In genomic region chr3:49998326-49998725, GRCh38 we compare ENCODE assay signal across 14 cellular contexts. TPM values are rescaled to one million over a fixed set of nuclear protein-coding genes. Genes with fewer than 3 reads are reported as not detected.
DNase-seq lines count a peak whose midpoint lies in the region; ATAC-seq, FAIRE-seq and TF ChIP-seq lines count a peak whose summit lies in the region.
"Had no signal": no experiment of that assay in that cellular context is flagged by ENCODE, and none has a peak within 500 bp of the region (broad histone marks: within the 10 kb centered on the region; RNA-seq: fewer than 3 reads in every experiment).

No MANE protein-coding gene starts in this region.

- intact Hi-C loops in PC-3 (cut with micrococcal nuclease) = no loop called here

- H3K36me3 Mint-ChIP-seq in progenitor cell of endocrine pancreas (ENCODE audit: insufficient read depth) (peaks cover 18% of the 10 kb centered on the region), neural progenitor cell (peaks cover 21% of the 10 kb centered on the region)

- H3K4me2 ChIP-seq in PC-3 (ENCODE audit: low read length) = 0 out of 2 replicates have a peak overlapping the region, but pooled peaks have one; percentile 7
- no peak overlapping the region for H3K4me2 ChIP-seq in neural progenitor cell

- no TSS peak for BruUV-seq in PC-3 (replicated peaks; lab: Mats Ljungman, UMichigan)

- H3K4me1 ChIP-seq in PC-3 (ENCODE audit: insufficient read depth, low read length) (peaks cover 11% of the 10 kb centered on the region), neural progenitor cell (peaks cover 2% of the 10 kb centered on the region)
- H3K4me1 ChIP-seq: pancreas had no signal

- ATAC-seq in PC-3 (peak; percentile 99), esophagus mucosa (peak; percentile 96), HG03175 (IDR thresholded peaks at IDR 0.05; ENCODE audit: unreplicated experiment) (no peak)
- ATAC-seq: left ventricle myocardium superior, pancreas had no signal

- H3K27ac Mint-ChIP-seq in progenitor cell of endocrine pancreas (peak overlapping the region; percentile 11), neural progenitor cell (no peak overlapping the region)
- H3K27ac Mint-ChIP-seq: activated naive CD8-positive, alpha-beta T cell had no signal

- POLR2A ChIA-PET in PC-3 (lab: Charles Lee; ENCODE audit: unreplicated experiment) = no interaction called here

- peaks cover 14% of the 10 kb centered on the region; the same call in 1 of the 2 replicates for H3K79me2 ChIP-seq in PC-3 (ENCODE audit: low read length)
- peaks cover 20% of the 10 kb centered on the region for H3K79me2 ChIP-seq in neural progenitor cell (ENCODE audit: low read depth)

- TF ChIP-seq CTCF in PC-3 (conservative IDR thresholded peaks at IDR 0.05; ENCODE audit: low read depth, low read length) (peak; percentile 37), progenitor cell of endocrine pancreas (IDR thresholded peaks at IDR 0.05; ENCODE audit: unreplicated experiment) (no peak), neural progenitor cell (IDR thresholded peaks at IDR 0.05) (no peak)

- H3K9me2 ChIP-seq in PC-3 (replicated peaks; ENCODE audit: low read length) = no peaks in the 10 kb centered on the region

- no peaks in the 10 kb centered on the region for H3K9me3 ChIP-seq in PC-3 (ENCODE audit: low read length)
- H3K9me3 ChIP-seq in neural progenitor cell (ENCODE audit: low read depth) = no peaks in the 10 kb centered on the region
- H3K9me3 ChIP-seq: pancreas had no signal

- no peak overlapping the region for H3K9ac ChIP-seq in PC-3 (ENCODE audit: low read length)
- H3K9ac ChIP-seq in neural progenitor cell = no peak overlapping the region

- DNase-seq in GM12891 (ENCODE audit: insufficient read length, low spot score) (no peak), PC-3 (peak; percentile 83), progenitor cell of endocrine pancreas (ENCODE audit: low spot score, unreplicated experiment) (no peak), neural progenitor cell (ENCODE audit: low spot score) (no peak), OCI-M1 (lab: John Stamatoyannopoulos, UW) (no peak)
- DNase-seq: activated CD4-positive, alpha-beta T cell treated with anti-CD3 and anti-CD28 coated beads, Interleukin-2, amount 10 ng/mL, durations not matched to agents 24 days and 14 days; KG1; left ventricle myocardium superior; NCI-H510A; pancreas had no signal

- H3K27me3 Mint-ChIP-seq in progenitor cell of endocrine pancreas (no peaks in the 10 kb centered on the region), neural progenitor cell (ENCODE audit: insufficient read depth, low read depth) (no peaks in the 10 kb centered on the region)
- H3K27me3 Mint-ChIP-seq: activated CD4-positive, alpha-beta T cell treated with anti-CD3 and anti-CD28 coated beads, Interleukin-2, amount 10 ng/mL, durations not matched to agents 24 days and 14 days; activated naive CD8-positive, alpha-beta T cell had no signal

- FAIRE-seq in GM12891 (lab: Jason Lieb, UNC) = peak; percentile 40
- FAIRE-seq: pancreas had no signal

- no peak overlapping the region for H2AFZ ChIP-seq in PC-3 (ENCODE audit: low read length)
- no peak overlapping the region for H2AFZ ChIP-seq in neural progenitor cell (replicated peaks)

- no peak overlapping the region for H3K4me3 ChIP-seq in PC-3 (ENCODE audit: low read length)
- no peak overlapping the region for H3K4me3 ChIP-seq in neural progenitor cell
- H3K4me3 ChIP-seq: pancreas, SK-N-MC had no signal

- H3K9me3 Mint-ChIP-seq in progenitor cell of endocrine pancreas (ENCODE audit: low read depth) = no peaks in the 10 kb centered on the region
- no peaks in the 10 kb centered on the region for H3K9me3 Mint-ChIP-seq in neural progenitor cell
- H3K9me3 Mint-ChIP-seq: activated CD4-positive, alpha-beta T cell treated with anti-CD3 and anti-CD28 coated beads, Interleukin-2, amount 10 ng/mL, durations not matched to agents 24 days and 14 days had no signal

- H3K4me1 Mint-ChIP-seq in progenitor cell of endocrine pancreas (ENCODE audit: low read depth) (peaks cover 10% of the 10 kb centered on the region), neural progenitor cell (peaks cover 2% of the 10 kb centered on the region)

- H3K27me3 ChIP-seq in PC-3 (ENCODE audit: low read length) (no peaks in the 10 kb centered on the region), neural progenitor cell (no peaks in the 10 kb centered on the region)
- H3K27me3 ChIP-seq: pancreas had no signal

- no peak overlapping the region; the same call in 1 of the 2 replicates for H3K27ac ChIP-seq in PC-3 (ENCODE audit: low read length)
- H3K27ac ChIP-seq in neural progenitor cell = no peak overlapping the region
- H3K27ac ChIP-seq: pancreas, SK-N-MC had no signal

- H4K20me1 ChIP-seq in PC-3 (ENCODE audit: low read length) (0 out of 2 replicates have a peak, but pooled peaks cover under 1% of the 10 kb centered on the region), neural progenitor cell (ENCODE audit: low read depth) (peaks cover 4% of the 10 kb centered on the region)

- CTCF ChIA-PET in PC-3 (lab: Charles Lee) = no interaction called here

- no peak for TF ChIP-seq POLR2A in GM12891 (IDR thresholded peaks at IDR 0.05; ENCODE audit: low read depth, low read length)

- H3K36me3 ChIP-seq in PC-3 (ENCODE audit: low read depth, low read length) = peaks cover 22% of the 10 kb centered on the region
- H3K36me3 ChIP-seq in neural progenitor cell = no peaks in the 10 kb centered on the region

- H3F3A ChIP-seq in PC-3 (ENCODE audit: low read length, unreplicated experiment) = no peaks in the 10 kb centered on the region
- no peaks in the 10 kb centered on the region for H3F3A ChIP-seq in neural progenitor cell (ENCODE audit: low read depth)

- H3K4me3 Mint-ChIP-seq in progenitor cell of endocrine pancreas (ENCODE audit: low read depth) (no peak overlapping the region), neural progenitor cell (no peak overlapping the region)
- H3K4me3 Mint-ChIP-seq: activated CD4-positive, alpha-beta T cell treated with anti-CD3 and anti-CD28 coated beads, Interleukin-2, amount 10 ng/mL, durations not matched to agents 24 days and 14 days; activated naive CD8-positive, alpha-beta T cell had no signal

TF ChIP-seq in GM12891, 5 proteins besides CTCF, POLR2A, EP300 and RAD21:
- TF ChIP-seq SPI1 (IDR thresholded peaks at IDR 0.05; ENCODE audit: low read depth, low read length) = no peak
- no peak for TF ChIP-seq POU2F2 (IDR thresholded peaks at IDR 0.05; ENCODE audit: low read depth, low read length)
- TF ChIP-seq PAX5 (IDR thresholded peaks at IDR 0.05; ENCODE audit: insufficient read depth, low read length, severe bottlenecking) = no peak
- TF ChIP-seq POLR2AphosphoS5 (IDR thresholded peaks at IDR 0.05; ENCODE audit: low read depth, low read length) = no peak
- no peak for TF ChIP-seq TAF1 (IDR thresholded peaks at IDR 0.05; ENCODE audit: low read depth, low read length)

RNA-seq across cellular contexts. Expression of gene RBM6, which starts 58.4 kb away (rescaled TPM):
- polyA plus RNA-seq in GM12891 (2012; ENCODE audit: low read depth, missing spikeins) = 55.3 TPM
- total RNA-seq in PC-3 (2014; rRNA removed) (64.6 and 73.5 TPM in 2 replicates), esophagus mucosa (32.0 TPM), progenitor cell of endocrine pancreas (144 and 151 TPM in 2 replicates), neural progenitor cell (ENCODE audit: low replicate concordance) (126 and 170 TPM in 2 replicates)
